In genomic region chr12:26280869-26281268, GRCh38 we compare ENCODE assay signal across 19 cellular contexts.
A peak's percentile ranks its signal among the peaks of the same experiment; 100 is the strongest.
DNase-seq lines count a peak whose midpoint lies in the region; ATAC-seq, FAIRE-seq and TF ChIP-seq lines count a peak whose summit lies in the region.
"Had no signal": no experiment of that assay in that cellular context is flagged by ENCODE, and none has a peak within 500 bp of the region (broad histone marks: within the 10 kb centered on the region; RNA-seq: fewer than 3 reads in every experiment).

No MANE protein-coding gene starts in this region.

- WGBS in small intestine, 3 donors: 85 to 92% (median 88%) methylated on average over 3 of the region's 3 CpGs

- H3K36me3 Mint-ChIP-seq in MCF 10A (ENCODE audit: insufficient read depth, unreplicated experiment): no peaks in the 10 kb centered on the region
- H3K36me3 Mint-ChIP-seq: CD4-positive, alpha-beta memory T cell had no signal

- H3K4me3 ChIP-seq in breast epithelium (no peak overlapping the region), small intestine (ENCODE audit: low read depth in 1 of 2, low read length in 2 of 2) (no peak overlapping the region)
- H3K4me3 ChIP-seq: A549, BLaER1 had no signal

- H3K27ac ChIP-seq in breast epithelium: peak overlapping the region; percentile 41 to 78
- peak overlapping the region; percentile 72 for H3K27ac ChIP-seq in caudate nucleus (ENCODE audit: low read depth, low read length)
- no peak overlapping the region for H3K27ac ChIP-seq in small intestine (ENCODE audit: low read depth in 1 of 2, low read length in 1 of 2)
- H3K27ac ChIP-seq: 22Rv1, A549, BLaER1 had no signal

- no peaks in the 10 kb centered on the region for H3K9me3 ChIP-seq in breast epithelium
- H3K9me3 ChIP-seq in small intestine (ENCODE audit: control insufficient read depth, low read depth): no peaks in the 10 kb centered on the region
- H3K9me3 ChIP-seq: A549, BLaER1 had no signal

- FAIRE-seq in small intestine (lab: Jason Lieb, UNC): no peak
- FAIRE-seq: A549 had no signal

- no peaks in the 10 kb centered on the region for H3K36me3 ChIP-seq in breast epithelium
- H3K36me3 ChIP-seq in small intestine (ENCODE audit: control insufficient read depth in 2 of 2, insufficient read depth in 2 of 2, low read length in 2 of 2): no peaks in the 10 kb centered on the region
- H3K36me3 ChIP-seq: BLaER1 had no signal

- no TSS peak for BruUV-seq in MCF 10A (replicated peaks; lab: Mats Ljungman, UMichigan)

- peaks cover 8 to 12% of the 10 kb centered on the region in 2 donors for H3K4me1 ChIP-seq in breast epithelium
- peaks cover 0 to 1% of the 10 kb centered on the region in 2 donors for H3K4me1 ChIP-seq in small intestine (ENCODE audit: control insufficient read depth in 2 of 2, insufficient read depth in 1 of 2, low read depth in 1 of 2, low read length in 1 of 2)
- H3K4me1 ChIP-seq: BLaER1 had no signal

- H3K9me3 Mint-ChIP-seq in MCF 10A (ENCODE audit: unreplicated experiment): no peaks in the 10 kb centered on the region
- H3K9me3 Mint-ChIP-seq: HFFc6 had no signal

- CTCF ChIA-PET in MCF 10A (lab: Yijun Ruan, JAX): no interaction called here

- no peak overlapping the region for H3K4me3 Mint-ChIP-seq in MCF 10A (ENCODE audit: unreplicated experiment)
- H3K4me3 Mint-ChIP-seq: CD14-positive monocyte; CD4-positive, alpha-beta memory T cell; HFFc6 had no signal

- no peak for DNase-seq in breast epithelium (ENCODE audit: low spot score in 2 of 2)
- no peak for DNase-seq in MCF 10A (ENCODE audit: unreplicated experiment)
- DNase-seq in caudate nucleus (lab: John Stamatoyannopoulos, UW): no peak
- peak; percentile 87 for DNase-seq in kidney tubule cell (ENCODE audit: low spot score)
- no peak for DNase-seq in small intestine
- DNase-seq in SK-N-DZ (ENCODE audit: low spot score): no peak
- DNase-seq: CD4-positive, alpha-beta memory T cell; DMS153; DMS79; GDM1; GOT3; H7; HFFc6 had no signal

- H3K4me1 Mint-ChIP-seq in MCF 10A (ENCODE audit: insufficient read depth, unreplicated experiment): peaks cover 10% of the 10 kb centered on the region

- H3K27me3 ChIP-seq in breast epithelium (no peaks in the 10 kb centered on the region), small intestine (ENCODE audit: control insufficient read depth in 2 of 2, insufficient read depth in 2 of 2, low read length in 2 of 2) (no peaks in the 10 kb centered on the region)
- H3K27me3 ChIP-seq: BLaER1 had no signal

- TF ChIP-seq POLR2A in breast epithelium (IDR thresholded peaks at IDR 0.05): no peak

- no peak for ATAC-seq in GM19463 (IDR thresholded peaks at IDR 0.05; ENCODE audit: unreplicated experiment)
- ATAC-seq: A549, HCT116 had no signal

- H3K27me3 Mint-ChIP-seq in MCF 10A (ENCODE audit: insufficient read depth, unreplicated experiment): no peaks in the 10 kb centered on the region

- no peak overlapping the region for H3K27ac Mint-ChIP-seq in MCF 10A (ENCODE audit: low read depth, unreplicated experiment)
- H3K27ac Mint-ChIP-seq: CD4-positive, alpha-beta memory T cell; HFFc6 had no signal

- no peak for TF ChIP-seq CTCF in breast epithelium (IDR thresholded peaks at IDR 0.05)
- no peak for TF ChIP-seq CTCF in MCF 10A (IDR thresholded peaks at IDR 0.05; ENCODE audit: unreplicated experiment)

- intact Hi-C loops in breast epithelium (cut with DNase I; ENCODE audit: low total_unique reads) (loop anchor here (10.0 kb wide), 1 partner anchor 156 kb away; the partner anchor contains the start of gene BHLHE41), MCF 10A (cut with micrococcal nuclease) (no loop called here)

- POLR2A ChIA-PET in MCF 10A (lab: Yijun Ruan, JAX): no interaction called here

Comparison
In these comparisons a context has a peak if more than half of its experiments do, and no peak if none do; other contexts are left out.
1. H3K27ac ChIP-seq: peak in breast epithelium (2 of 2) and caudate nucleus (single experiment); none in small intestine (0 of 2).